ENCODE assay signal across 34 cellular contexts in the genomic region with DNA sequence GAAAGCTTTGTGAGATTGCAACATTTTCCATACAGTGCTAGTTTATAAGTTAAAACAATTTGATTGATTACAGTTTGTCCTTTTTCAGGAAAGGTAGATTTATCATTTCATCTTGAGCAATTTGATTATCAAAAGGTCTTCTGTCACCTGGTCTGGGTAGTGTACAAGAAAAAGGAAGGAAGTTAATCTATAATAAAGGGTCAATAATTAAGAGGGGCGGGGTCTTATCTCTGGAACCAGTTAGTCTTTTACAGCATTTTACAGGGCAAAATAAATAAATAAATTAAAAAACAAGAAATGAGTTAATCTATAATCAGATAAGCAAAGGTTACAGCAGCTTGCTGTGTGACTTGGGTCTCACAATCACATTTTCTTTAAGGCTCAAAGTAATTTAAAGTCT.
"Had no signal": no experiment of that assay in that cellular context is flagged by ENCODE, and none has a peak within 500 bp of the region (broad histone marks: within the 10 kb centered on the region; RNA-seq: fewer than 3 reads in every experiment).

No MANE protein-coding gene starts in this region.

- H3K27ac ChIP-seq: KMS-11 had no signal

- H3K9me3 ChIP-seq: MG63 had no signal

- H3K27me3 ChIP-seq: MG63 had no signal

- H3K9ac ChIP-seq: KMS-11 had no signal

- H3K36me3 ChIP-seq: MG63 had no signal

- DNase-seq: Karpas-422, Kasumi-1, KG1, MG63, MM.1S, MV-4-11, NCI-H1048, NCI-H1092, NCI-H1092 treated with DMSO at 0.1 percent for 48 hours, NCI-H1105, NCI-H1105 treated with DMSO at 0.1 percent for 48 hours, NCI-H1417, NCI-H1417 treated with DMSO at 0.1 percent for 48 hours, NCI-H1436, NCI-H1436 treated with DMSO at 0.1 percent for 48 hours, NCI-H146, NCI-H1694, NCI-H1694 treated with DMSO at 0.1 percent for 48 hours, NCI-H187, NCI-H187 treated with DMSO at 0.1 percent for 48 hours, NCI-H1930, NCI-H2029, NCI-H2029 treated with DMSO at 0.1 percent for 48 hours, NCI-H2081, NCI-H2081 treated with DMSO at 0.1 percent for 48 hours, NCI-H2107, NCI-H2171, NCI-H2171 treated with DMSO at 0.1 percent for 48 hours, NCI-H2227 treated with DMSO at 0.1 percent for 48 hours, NCI-H226, NCI-H345, NCI-H446, NCI-H446 treated with DMSO at 0.1 percent for 48 hours had no signal

- H3K4me3 ChIP-seq: MG63 had no signal
